In genomic region chr15:96052572-96053038, GRCh38 we compare ENCODE assay signal across 1 cellular context.
TF ChIP-seq lines count a peak whose summit lies in the region.

No MANE protein-coding gene starts in this region.

TF ChIP-seq in HEK293, 187 proteins besides CTCF, POLR2A, EP300 and RAD21 (continued from another document and continues in another):
- no peak for TF ChIP-seq REST (tag by site-specific recombination; IDR thresholded peaks at IDR 0.05)
- no peak for TF ChIP-seq SCRT1 (tag by site-specific recombination; IDR thresholded peaks at IDR 0.05; ENCODE audit: borderline replicate concordance)
- TF ChIP-seq AEBP2 (tag by site-specific recombination; IDR thresholded peaks at IDR 0.05; ENCODE audit: borderline replicate concordance), result no peak
- no peak for TF ChIP-seq ZBTB11 (tag by site-specific recombination; conservative IDR thresholded peaks at IDR 0.05; ENCODE audit: low read depth)
- peak; percentile 73; the same call in 1 of the 2 replicates for TF ChIP-seq GLIS1 (tag by site-specific recombination; IDR thresholded peaks at IDR 0.05)
- TF ChIP-seq ZFP69B (tag by site-specific recombination; IDR thresholded peaks at IDR 0.05), result peak; percentile 90
- TF ChIP-seq KLF16 (tag by site-specific recombination; IDR thresholded peaks at IDR 0.05), result no peak
- TF ChIP-seq IKZF3 (tag by site-specific recombination; IDR thresholded peaks at IDR 0.05), result peak; percentile 21; the same call in 1 of the 2 replicates
- no peak for TF ChIP-seq ZNF549 (tag by site-specific recombination; IDR thresholded peaks at IDR 0.05)
- no peak for TF ChIP-seq GLI2 (tag by site-specific recombination; IDR thresholded peaks at IDR 0.05; ENCODE audit: borderline replicate concordance, low read depth)
- no peak for TF ChIP-seq ZNF416 (tag by site-specific recombination; IDR thresholded peaks at IDR 0.05)
- no peak for TF ChIP-seq ATF2 (tag by site-specific recombination; IDR thresholded peaks at IDR 0.05; ENCODE audit: low read depth)
- TF ChIP-seq ZNF112 (tag by site-specific recombination; IDR thresholded peaks at IDR 0.05), result no peak
- no peak for TF ChIP-seq ZNF274 (IDR thresholded peaks at IDR 0.05; ENCODE audit: low read length)
- TF ChIP-seq ZNF274 (tag by site-specific recombination; IDR thresholded peaks at IDR 0.05; ENCODE audit: borderline replicate concordance), result no peak
- TF ChIP-seq ZNF23 (tag by site-specific recombination; IDR thresholded peaks at IDR 0.05; ENCODE audit: borderline replicate concordance), result no peak
- no peak for TF ChIP-seq ZNF704 (tag by site-specific recombination; IDR thresholded peaks at IDR 0.05)
- TF ChIP-seq ZSCAN30 (tag by site-specific recombination; IDR thresholded peaks at IDR 0.05), result no peak
- TF ChIP-seq ZNF488 (tag by site-specific recombination; IDR thresholded peaks at IDR 0.05), result no peak
- no peak for TF ChIP-seq ZFHX2 (tag by site-specific recombination; conservative IDR thresholded peaks at IDR 0.05)
- no peak for TF ChIP-seq TSHZ1 (tag by site-specific recombination; IDR thresholded peaks at IDR 0.05; ENCODE audit: borderline replicate concordance)
- no peak for TF ChIP-seq ZNF670 (tag by site-specific recombination; IDR thresholded peaks at IDR 0.05; ENCODE audit: low read depth)
- TF ChIP-seq ZNF692 (tag by site-specific recombination; IDR thresholded peaks at IDR 0.05), result peak; percentile 94
- no peak for TF ChIP-seq SALL2 (tag by site-specific recombination; IDR thresholded peaks at IDR 0.05; ENCODE audit: borderline replicate concordance)
- TF ChIP-seq ZNF600 (tag by site-specific recombination; IDR thresholded peaks at IDR 0.05), result no peak
- peak; percentile 67; the same call in 1 of the 2 replicates for TF ChIP-seq ZNF202 (tag by site-specific recombination; IDR thresholded peaks at IDR 0.05; ENCODE audit: borderline replicate concordance)
- TF ChIP-seq ZNF544 (tag by site-specific recombination; IDR thresholded peaks at IDR 0.05), result no peak
- TF ChIP-seq ZNF169 (tag by site-specific recombination; IDR thresholded peaks at IDR 0.05), result no peak
- no peak for TF ChIP-seq ZNF391 (tag by site-specific recombination; IDR thresholded peaks at IDR 0.05; ENCODE audit: borderline replicate concordance, low read depth)
- TF ChIP-seq ZNF548 (tag by site-specific recombination; IDR thresholded peaks at IDR 0.05), result no peak
- TF ChIP-seq ZNF140 (tag by site-specific recombination; IDR thresholded peaks at IDR 0.05), result no peak
- no peak for TF ChIP-seq ZNF394 (tag by site-specific recombination; IDR thresholded peaks at IDR 0.05; ENCODE audit: borderline replicate concordance)
- TF ChIP-seq ZNF837 (tag by site-specific recombination; IDR thresholded peaks at IDR 0.05), result no peak
- TF ChIP-seq ZNF610 (tag by site-specific recombination; IDR thresholded peaks at IDR 0.05; ENCODE audit: borderline replicate concordance), result no peak
- peak; percentile 18; the same call in 1 of the 2 replicates for TF ChIP-seq TCF7L2 (IDR thresholded peaks at IDR 0.05; ENCODE audit: borderline replicate concordance, low read depth, low read length)
- TF ChIP-seq BCL6B (tag by site-specific recombination; IDR thresholded peaks at IDR 0.05), result 0 out of 2 replicates have a peak, but pooled peaks have one; percentile 23
